15 cellular contexts compared by ENCODE assay signal in the genomic region with DNA sequence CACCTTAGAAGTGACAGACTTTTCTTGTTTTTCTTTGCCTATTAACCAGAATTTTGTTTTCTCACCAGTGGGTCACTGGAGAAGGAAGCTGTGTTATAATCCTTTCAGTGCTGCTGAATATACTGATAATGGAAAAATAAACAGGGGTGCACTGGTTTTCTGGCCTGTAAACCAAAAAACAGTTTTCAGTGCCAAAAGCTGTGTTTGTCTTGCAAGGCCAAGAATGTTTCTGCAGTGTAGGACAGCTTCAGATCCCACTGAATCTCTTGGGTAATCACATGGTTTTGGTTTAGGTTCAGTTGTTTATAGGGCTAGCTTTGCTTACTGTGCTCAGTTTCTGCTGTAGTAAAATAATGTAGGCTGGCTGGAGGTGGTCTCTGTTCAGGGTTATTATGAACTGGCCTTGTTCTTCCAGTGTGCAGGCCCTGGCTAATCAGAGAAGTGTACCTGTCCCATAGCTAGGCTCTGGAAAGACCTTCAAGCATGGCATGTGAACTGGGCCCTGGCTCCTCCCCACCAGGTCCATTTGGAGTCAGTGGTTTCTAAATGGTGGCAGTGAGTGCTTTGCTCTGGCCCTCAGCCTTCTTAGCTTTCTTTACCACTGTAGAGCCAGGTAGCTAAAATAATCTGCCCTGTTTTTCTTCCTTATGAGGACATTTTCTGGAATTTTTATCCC. TPM values are rescaled to one million over a fixed set of nuclear protein-coding genes. Genes with fewer than 3 reads are reported as not detected.
DNase-seq lines count a peak whose midpoint lies in the region; ATAC-seq lines count a peak whose summit lies in the region.
"Had no signal": no experiment of that assay in that cellular context is flagged by ENCODE, and none has a peak within 500 bp of the region (broad histone marks: within the 10 kb centered on the region; RNA-seq: fewer than 3 reads in every experiment).

No MANE protein-coding gene starts in this region.

- H3K9me3 ChIP-seq in mucosa of rectum (ENCODE audit: control insufficient read depth in 2 of 2, low read length in 2 of 2), result no peaks in the 10 kb centered on the region
- H3K9me3 ChIP-seq: gastroesophageal sphincter, upper lobe of left lung had no signal

- H3K4me1 ChIP-seq in mucosa of rectum (ENCODE audit: control insufficient read depth in 2 of 2, insufficient read depth in 2 of 2, low read length in 2 of 2), result peaks cover 8 to 15% of the 10 kb centered on the region in 2 donors

- peak overlapping the region; percentile 19 to 24 for H3K27ac ChIP-seq in mucosa of rectum (ENCODE audit: low read depth in 2 of 2, low read length in 2 of 2)
- H3K27ac ChIP-seq: upper lobe of left lung had no signal

- no peaks in the 10 kb centered on the region for H3K36me3 ChIP-seq in mucosa of rectum (ENCODE audit: control insufficient read depth in 2 of 2, insufficient read depth in 2 of 2, low read length in 2 of 2)
- H3K36me3 ChIP-seq: gastroesophageal sphincter, upper lobe of left lung had no signal

- no peak for DNase-seq in Right ventricle myocardium superior
- no peak for DNase-seq in cardiac septum (ENCODE audit: low spot score)
- peak; percentile 88 for DNase-seq in fibroblast of peridontal ligament (ENCODE audit: extremely low read depth)
- no peak for DNase-seq in NCI-H1694 (lab: John Stamatoyannopoulos, UW)
- DNase-seq: activated CD4-positive, alpha-beta memory T cell treated with anti-CD3 and anti-CD28 coated beads for 36 hours; amygdala; islet precursor cell; NCI-H1105; NCI-H226; upper lobe of left lung had no signal

- ATAC-seq in Right ventricle myocardium superior (ENCODE audit: poor library complexity), result peak; percentile 68
- no peak for ATAC-seq in GM19395 (IDR thresholded peaks at IDR 0.05; ENCODE audit: unreplicated experiment)
- no peak for ATAC-seq in GM19463 (IDR thresholded peaks at IDR 0.05; ENCODE audit: unreplicated experiment)
- ATAC-seq in HG02981 (IDR thresholded peaks at IDR 0.05; ENCODE audit: unreplicated experiment), result no peak
- ATAC-seq: gastroesophageal sphincter had no signal

- H3K9ac ChIP-seq in mucosa of rectum (ENCODE audit: low read depth in 1 of 2, low read length in 2 of 2), result peak overlapping the region in 1 of 2 donors; percentile 12

- no peak overlapping the region for H3K4me3 ChIP-seq in mucosa of rectum (ENCODE audit: low read length in 2 of 2)
- H3K4me3 ChIP-seq: gastroesophageal sphincter, upper lobe of left lung had no signal

- no peaks in the 10 kb centered on the region for H3K27me3 ChIP-seq in mucosa of rectum (ENCODE audit: control insufficient read depth in 2 of 2, insufficient read depth in 2 of 2, low read length in 2 of 2)
- H3K27me3 ChIP-seq: gastroesophageal sphincter, upper lobe of left lung had no signal

- intact Hi-C loops in Right ventricle myocardium superior (cut with DNase I), result no loop called here
- intact Hi-C loops in cardiac septum (cut with DNase I), result no loop called here

RNA-seq across cellular contexts. Expression of a gene that starts 18.7 kb away (rescaled TPM):
- total RNA-seq in Right ventricle myocardium superior (13.5 TPM), cardiac septum (28.2 TPM)
